Comparison of ENCODE assay signal across 18 cellular contexts in genomic region chr3:58188921-58189451, GRCh38. TPM values are rescaled to one million over a fixed set of nuclear protein-coding genes. Genes with fewer than 3 reads are reported as not detected.
A peak's percentile ranks its signal among the peaks of the same experiment; 100 is the strongest.
DNase-seq lines count a peak whose midpoint lies in the region; ATAC-seq, FAIRE-seq and TF ChIP-seq lines count a peak whose summit lies in the region.
"Had no signal": no experiment of that assay in that cellular context is flagged by ENCODE, and none has a peak within 500 bp of the region (broad histone marks: within the 10 kb centered on the region; RNA-seq: fewer than 3 reads in every experiment).

No MANE protein-coding gene starts in this region.

- H3K4me1 ChIP-seq in K562 (replicated peaks in 1 of 2; ENCODE audit: control insufficient read depth in 2 of 2, insufficient read depth in 2 of 2, low read length in 2 of 2) (peaks cover 4 to 14% of the 10 kb centered on the region in 2 experiments), right cardiac atrium (ENCODE audit: control insufficient read depth, insufficient read depth, low read length) (peaks cover 8% of the 10 kb centered on the region)

- no peak overlapping the region for H3K27ac ChIP-seq in K562 (ENCODE audit: extremely low read depth, low read depth, low read length)
- H3K27ac ChIP-seq in right cardiac atrium (ENCODE audit: low read length) = no peak overlapping the region

- no peaks in the 10 kb centered on the region for H3K36me3 Mint-ChIP-seq in activated T-cell treated with anti-CD3 and anti-CD28 coated beads, Interleukin-2, amount 50 U/mL, for 24 hours (ENCODE audit: low read depth)

- H3K9me3 ChIP-seq in K562 (replicated peaks; ENCODE audit: control insufficient read depth, insufficient read depth, low read depth, low read length) = no peaks in the 10 kb centered on the region
- no peaks in the 10 kb centered on the region for H3K9me3 ChIP-seq in right cardiac atrium (ENCODE audit: control insufficient read depth, low read length)

- no peaks in the 10 kb centered on the region for H3K9me3 Mint-ChIP-seq in activated T-cell treated with anti-CD3 and anti-CD28 coated beads, Interleukin-2, amount 50 U/mL, for 24 hours
- H3K9me3 Mint-ChIP-seq: activated T-cell treated with anti-CD3 and anti-CD28 coated beads, Interleukin-2, amount 50 U/mL, for 72 hours had no signal

- FAIRE-seq in K562 (lab: Jason Lieb, UNC) = peak; percentile 54
- FAIRE-seq: astrocyte had no signal

- H3K27me3 ChIP-seq in K562 (ENCODE audit: control insufficient read depth in 2 of 2, insufficient read depth in 2 of 2, low read length in 2 of 2) (no peaks in the 10 kb centered on the region), right cardiac atrium (ENCODE audit: control insufficient read depth, insufficient read depth) (no peaks in the 10 kb centered on the region)

- peaks cover 3% of the 10 kb centered on the region for H3K4me1 Mint-ChIP-seq in activated T-cell treated with anti-CD3 and anti-CD28 coated beads, Interleukin-2, amount 50 U/mL, for 24 hours (ENCODE audit: low read depth)

- POLR2A ChIA-PET in K562 (lab: Yijun Ruan, JAX) = no interaction called here

- no TSS peak for BruUV-seq in K562 (replicated peaks; lab: Mats Ljungman, UMichigan)

- H2AFZ ChIP-seq in K562 (ENCODE audit: low read depth, low read length) = peak overlapping the region; percentile 32; the same call in 1 of the 2 replicates

- no peaks in the 10 kb centered on the region for H4K20me1 ChIP-seq in K562 (replicated peaks; ENCODE audit: control insufficient read depth, insufficient read depth, low read length)

- 21% methylated on average over 10 of the region's 10 CpGs for WGBS in K562 (ENCODE audit: insufficient coverage, low coverage, missing lambda C conversion rate)
- 44% methylated on average over 10 of the region's 10 CpGs for WGBS in right cardiac atrium

- H3K4me3 Mint-ChIP-seq in activated T-cell treated with anti-CD3 and anti-CD28 coated beads, Interleukin-2, amount 50 U/mL, for 24 hours = no peak overlapping the region
- H3K4me3 Mint-ChIP-seq: activated T-cell treated with anti-CD3 and anti-CD28 coated beads, Interleukin-2, amount 50 U/mL, for 72 hours had no signal

- CTCF ChIA-PET in K562 (lab: Yijun Ruan, JAX; ENCODE audit: low intra/inter-chr PET ratio) = interaction anchor here (1.7 to 3.2 kb wide), 3 partner anchors 28 to 115 kb away, joined by 4 to 27 read pairs (median 4); no protein-coding TSS in a partner anchor

- no peaks in the 10 kb centered on the region for H3K27me3 Mint-ChIP-seq in activated T-cell treated with anti-CD3 and anti-CD28 coated beads, Interleukin-2, amount 50 U/mL, for 24 hours

- H3K9me1 ChIP-seq in K562 (ENCODE audit: control insufficient read depth, insufficient read depth, low read length) = no peaks in the 10 kb centered on the region

- intact Hi-C loops in K562 (cut with micrococcal nuclease) (loop anchor here (5.0 kb wide), 1 partner anchor 343 kb away; no protein-coding TSS in a partner anchor), right cardiac atrium (cut with DNase I) (loop anchor here in 2 of 4 donors (5.0 kb wide), 2 partner anchors 108 to 113 kb away; no protein-coding TSS in a partner anchor), posterior vena cava (cut with DNase I) (loop anchor here (5.0 kb wide), 2 partner anchors 108 to 1307 kb away; no protein-coding TSS in a partner anchor)

- in situ Hi-C loops in K562 (cut with MboI) = loop anchor here (5.0 to 10.0 kb wide), 3 partner anchors 118 to 346 kb away; partner anchors contain the start of genes ACOX2, HTD2 and RPP14

- no peak for TF ChIP-seq RAD21 in K562 (CRISPR knock-in tag; conservative IDR thresholded peaks at IDR 0.05 in 1 of 2, IDR thresholded peaks at IDR 0.05 in 1 of 2)

- H3K79me2 ChIP-seq in K562 (ENCODE audit: control insufficient read depth, insufficient read depth, low read length) = no peaks in the 10 kb centered on the region

- TF ChIP-seq CTCF in K562 (IDR thresholded peaks at IDR 0.05 in 2 of 3, conservative IDR thresholded peaks at IDR 0.05 in 1 of 3; ENCODE audit: insufficient read depth in 2 of 3, low read depth in 1 of 3, low read length in 3 of 3) = no peak

- no peaks in the 10 kb centered on the region for H3K36me3 ChIP-seq in K562 (ENCODE audit: control insufficient read depth, insufficient read depth, low read length)

- TF ChIP-seq POLR2A in K562 (conservative IDR thresholded peaks at IDR 0.05) = no peak

- H3K4me3 ChIP-seq in K562 = no peak overlapping the region
- no peak overlapping the region for H3K4me3 ChIP-seq in right cardiac atrium (ENCODE audit: low read length)

- 0 out of 3 replicates have a peak, but pooled peaks have one; percentile 13 for ATAC-seq in K562
- ATAC-seq in right cardiac atrium = peak; percentile 72 to 78
- ATAC-seq in HG03521 (IDR thresholded peaks at IDR 0.05; ENCODE audit: unreplicated experiment) = no peak

- no peak overlapping the region; a peak in 2 of 4 replicates for H3K9ac ChIP-seq in K562 (ENCODE audit: insufficient read depth in 1 of 2, low read depth in 2 of 2, low read length in 2 of 2)

- no peak overlapping the region for H3K4me2 ChIP-seq in K562 (ENCODE audit: insufficient read depth, low read length)

- no peak for TF ChIP-seq EP300 in K562 (IDR thresholded peaks at IDR 0.05; ENCODE audit: low read length)

- DNase-seq in OCI-M1 (lab: John Stamatoyannopoulos, UW) (peak; percentile 18), K562 (ENCODE audit: extremely low read depth in 1 of 4, low spot score in 3 of 4) (peak in 2 of 4 experiments; percentile 24 to 36), right cardiac atrium (peak in 2 of 3 donors; percentile 68 to 76), posterior vena cava (ENCODE audit: low spot score) (peak; percentile 53)
- no peak for DNase-seq in activated CD4-positive, alpha-beta T cell treated with anti-CD3 and anti-CD28 coated beads for 4 hours
- no peak for DNase-seq in activated T-cell treated with anti-CD3 and anti-CD28 coated beads, Interleukin-2, amount 50 U/mL, for 24 hours
- no peak for DNase-seq in stimulated activated CD4-positive, alpha-beta T cell treated with anti-CD3 and anti-CD28 coated beads, Interleukin-4, amount 100 ng/mL, for 24 hours
- DNase-seq: activated CD8-positive, alpha-beta memory T cell treated with anti-CD3 and anti-CD28 coated beads for 24 hours; activated naive CD4-positive, alpha-beta T cell treated with anti-CD3 and anti-CD28 coated beads, Interleukin-2, amount 50 U/mL, for 16 hours; activated T-cell treated with anti-CD3 and anti-CD28 coated beads, Interleukin-2, amount 50 U/mL, for 72 hours; C1 segment of cervical spinal cord; effector CD8-positive, alpha-beta T cell; KBM-7; NCI-H146; stimulated activated CD4-positive, alpha-beta T cell treated with anti-CD3 and anti-CD28 coated beads, Interleukin-15, amount 100 ng/mL, for 24 hours had no signal

- H3K27ac Mint-ChIP-seq in activated T-cell treated with anti-CD3 and anti-CD28 coated beads, Interleukin-2, amount 50 U/mL, for 24 hours = no peak overlapping the region
- H3K27ac Mint-ChIP-seq: activated T-cell treated with anti-CD3 and anti-CD28 coated beads, Interleukin-2, amount 50 U/mL, for 72 hours had no signal

RNA-seq across cellular contexts. Expression of gene DNASE1L3, which starts 21.8 kb away (rescaled TPM):
- total RNA-seq in K562 (2011; cell fraction: chromatin; rRNA removed; ENCODE audit: low replicate concordance) = not detected in 2 replicates
- total RNA-seq in K562 (2011; cell fraction: nucleolus; rRNA removed) = not detected in 2 replicates
- not detected in 2 replicates for total RNA-seq in K562 (2011; cell fraction: nucleoplasm; rRNA removed)
- total RNA-seq in K562 (2014; rRNA removed) (not detected in 2 replicates), K562 (2014; rRNA removed; fragmentation: Illumina TruSeq; extraction: Trizol) (not detected in 2 replicates), K562 (2015; rRNA removed; fragmentation: Illumina TruSeq; extraction: Trizol) (not detected in 2 replicates), K562 (2021) (not detected in 2 replicates), right cardiac atrium (10 to 100 TPM in 1 of 4 donors, 1 to 10 TPM in 3; 4.0 to 14.7 (median 6.3) TPM), posterior vena cava (1 to 10 TPM; 7.5 to 9.3 TPM)
- polyA plus RNA-seq in K562 (2011; rRNA removed) (0.06 TPM in 1 of 2 replicates, not detected in the other), K562 (2014; fragmentation: Illumina TruSeq; extraction: Trizol) (not detected in 2 replicates), K562 (2014; fragmentation: Nextera tagmentation; extraction: Ambion mirVana) (not detected), K562 (2014; rRNA removed) (not detected in 2 replicates), right cardiac atrium (15.6 TPM)
- not detected in 2 replicates for polyA plus RNA-seq in K562 (2011; cell fraction: cytosol; rRNA removed)
- not detected in 2 replicates for polyA plus RNA-seq in K562 (2011; cell fraction: nucleus; rRNA removed)
- not detected in 2 replicates for polyA plus RNA-seq in K562 (2012)
- not detected in 2 replicates for polyA minus RNA-seq in K562 (2011; rRNA and poly(A)+ RNA removed)
- not detected in 2 replicates for polyA minus RNA-seq in K562 (2011; cell fraction: cytosol; rRNA and poly(A)+ RNA removed)
- not detected in 2 replicates for polyA minus RNA-seq in K562 (2011; cell fraction: nucleus; rRNA and poly(A)+ RNA removed)
- total RNA-seq: activated T-cell treated with anti-CD3 and anti-CD28 coated beads, Interleukin-2, amount 50 U/mL, for 72 hours; astrocyte; renal cortical epithelial cell had no signal

RNA-seq across cellular contexts. Expression of gene ABHD6, which starts 48.6 kb away (rescaled TPM):
- total RNA-seq in K562 (2011; cell fraction: chromatin; rRNA removed; ENCODE audit: low replicate concordance) = 6.4 and 12.8 TPM in 2 replicates
- total RNA-seq in K562 (2011; cell fraction: nucleolus; rRNA removed) = 9.8 and 11.6 TPM in 2 replicates
- 5.2 and 11.6 TPM in 2 replicates for total RNA-seq in K562 (2011; cell fraction: nucleoplasm; rRNA removed)
- total RNA-seq in K562 (2014; rRNA removed) = 2.1 and 3.7 TPM in 2 replicates
- 2.4 and 2.5 TPM in 2 replicates for total RNA-seq in K562 (2014; rRNA removed; fragmentation: Illumina TruSeq; extraction: Trizol)
- total RNA-seq in K562 (2015; rRNA removed; fragmentation: Illumina TruSeq; extraction: Trizol) = 3.6 and 4.1 TPM in 2 replicates
- total RNA-seq in K562 (2021) = 2.9 and 3.2 TPM in 2 replicates
- polyA plus RNA-seq in K562 (2011; rRNA removed) = 3.6 and 4.1 TPM in 2 replicates
- 4.7 and 4.9 TPM in 2 replicates for polyA plus RNA-seq in K562 (2011; cell fraction: cytosol; rRNA removed)
- 3.6 and 3.9 TPM in 2 replicates for polyA plus RNA-seq in K562 (2011; cell fraction: nucleus; rRNA removed)
- polyA plus RNA-seq in K562 (2012) = 3.2 and 5.2 TPM in 2 replicates
- polyA plus RNA-seq in K562 (2014; fragmentation: Illumina TruSeq; extraction: Trizol) = 2.3 and 2.9 TPM in 2 replicates
- under 1 TPM; 0.53 to 0.81 TPM for polyA plus RNA-seq in K562 (2014; fragmentation: Nextera tagmentation; extraction: Ambion mirVana)
- polyA plus RNA-seq in K562 (2014; rRNA removed) = 2.3 and 3.4 TPM in 2 replicates
- 6.0 and 7.1 TPM in 2 replicates for polyA minus RNA-seq in K562 (2011; rRNA and poly(A)+ RNA removed)
- polyA minus RNA-seq in K562 (2011; cell fraction: cytosol; rRNA and poly(A)+ RNA removed) = 2.5 and 3.4 TPM in 2 replicates
- polyA minus RNA-seq in K562 (2011; cell fraction: nucleus; rRNA and poly(A)+ RNA removed) = 1.9 and 3.6 TPM in 2 replicates
- total RNA-seq in right cardiac atrium = 10 to 100 TPM in 3 of 4 donors, 1 to 10 TPM in 1; 6.1 to 13.4 (median 10.8) TPM
- 8.3 TPM for polyA plus RNA-seq in right cardiac atrium
- total RNA-seq in posterior vena cava = 1 to 10 TPM; 6.6 to 7.6 TPM

Comparison
In these comparisons a context has a peak if more than half of its experiments do, and no peak if none do; other contexts are left out.
1. DNase-seq: peak in OCI-M1 (single experiment), right cardiac atrium (2 of 3) and posterior vena cava (single experiment); none in activated CD4-positive, alpha-beta T cell treated with anti-CD3 and anti-CD28 coated beads for 4 hours (0 of 2), activated T-cell treated with anti-CD3 and anti-CD28 coated beads, Interleukin-2, amount 50 U/mL, for 24 hours (single experiment) and stimulated activated CD4-positive, alpha-beta T cell treated with anti-CD3 and anti-CD28 coated beads, Interleukin-4, amount 100 ng/mL, for 24 hours (single experiment).